ENCODE assay signal across 1 cellular context in genomic region chr1:11788549-11789053, GRCh38.
TF ChIP-seq lines count a peak whose summit lies in the region.

No MANE protein-coding gene starts in this region.

TF ChIP-seq in GM12878, 131 proteins besides CTCF, POLR2A, EP300 and RAD21:
- TF ChIP-seq RELB (IDR thresholded peaks at IDR 0.05; ENCODE audit: low read depth) = no peak
- TF ChIP-seq GABPA (IDR thresholded peaks at IDR 0.05; ENCODE audit: low read depth) = no peak
- TF ChIP-seq REST (IDR thresholded peaks at IDR 0.05; ENCODE audit: low read depth, low read length) = no peak
- TF ChIP-seq PRDM15 (CRISPR knock-in tag; IDR thresholded peaks at IDR 0.05) = no peak
- TF ChIP-seq ATF7 (IDR thresholded peaks at IDR 0.05; ENCODE audit: low read depth) = no peak
- no peak for TF ChIP-seq CUX1 (IDR thresholded peaks at IDR 0.05; ENCODE audit: insufficient replicate concordance, low read depth, low read length)
- no peak for TF ChIP-seq ELK1 (IDR thresholded peaks at IDR 0.05; ENCODE audit: low read depth, low read length)
- no peak for TF ChIP-seq NR2C1 (IDR thresholded peaks at IDR 0.05)
- no peak for TF ChIP-seq KAT2A (conservative IDR thresholded peaks at IDR 0.05; ENCODE audit: control insufficient read depth, low read depth, low read length)
- no peak for TF ChIP-seq FOXK2 (IDR thresholded peaks at IDR 0.05)
- TF ChIP-seq HSF1 (IDR thresholded peaks at IDR 0.05; ENCODE audit: low read depth, low read length) = no peak
- no peak for TF ChIP-seq JUND (IDR thresholded peaks at IDR 0.05; ENCODE audit: low read depth, low read length)
